In the genomic region with DNA sequence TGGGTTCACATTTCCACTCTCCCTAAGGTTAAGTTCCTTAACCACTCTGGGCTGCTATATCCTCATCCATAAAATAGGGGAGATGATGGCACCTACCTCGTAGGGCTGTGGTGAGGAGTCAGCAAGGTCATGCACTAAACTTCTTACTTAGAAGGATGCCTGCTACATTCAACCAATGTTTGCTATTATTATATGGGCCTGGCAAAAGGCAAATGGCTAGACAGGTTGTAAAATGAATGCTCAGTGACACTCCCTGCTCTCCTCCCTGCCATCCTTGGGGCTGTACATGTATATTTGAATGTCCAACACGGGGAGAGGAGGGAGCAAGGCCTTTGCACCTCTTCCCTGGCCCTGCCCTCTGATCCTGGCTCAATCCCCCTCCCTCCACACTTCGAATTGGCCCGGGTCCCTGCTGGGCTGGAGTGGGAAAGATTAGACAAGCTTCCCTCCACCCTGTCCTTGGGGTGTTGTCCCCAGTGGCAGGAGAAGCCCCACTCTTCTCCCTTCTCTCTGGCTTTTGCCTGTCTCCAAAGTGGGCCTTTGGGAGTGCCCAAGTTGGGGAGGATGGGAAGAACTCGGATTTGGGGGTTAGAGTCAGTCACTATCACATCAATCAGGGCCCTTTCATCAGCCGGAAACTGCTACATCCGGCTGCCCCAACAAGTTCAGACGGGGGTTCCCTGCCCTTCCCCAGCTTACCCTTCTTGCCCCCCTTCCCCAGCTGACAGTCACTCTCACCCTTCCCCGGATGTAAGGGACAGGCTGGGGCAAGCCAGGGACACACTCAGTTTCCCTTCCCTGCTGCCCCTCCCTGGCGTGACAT, we compare ENCODE assay signal across 8 cellular contexts. TPM values are rescaled to one million over a fixed set of nuclear protein-coding genes. Genes with fewer than 3 reads are reported as not detected.
DNase-seq lines count a peak whose midpoint lies in the region; ATAC-seq and FAIRE-seq lines count a peak whose summit lies in the region.

No MANE protein-coding gene starts in this region.

- FAIRE-seq in GM19239 (lab: Jason Lieb, UNC) (peak; percentile 69), small intestine (lab: Jason Lieb, UNC) (no peak)

- no peak overlapping the region for H3K4me3 ChIP-seq in small intestine (ENCODE audit: low read depth in 1 of 2, low read length in 2 of 2)

- H3K4me1 ChIP-seq in small intestine (ENCODE audit: control insufficient read depth in 2 of 2, insufficient read depth in 1 of 2, low read depth in 1 of 2, low read length in 1 of 2), result peaks cover 0 to 2% of the 10 kb centered on the region in 2 donors

- no peak overlapping the region for H3K27ac ChIP-seq in small intestine (ENCODE audit: low read depth in 1 of 2, low read length in 1 of 2)

- peak; percentile 33 for DNase-seq in GM19239 (ENCODE audit: insufficient read length, low spot score)
- peak; percentile 56 for DNase-seq in activated naive CD4-positive, alpha-beta T cell treated with Interleukin-2 at 50 U/mL for 16 hours
- DNase-seq in stimulated activated CD4-positive, alpha-beta T cell treated with anti-CD3 and anti-CD28 coated beads, Interleukin-2, amount 100 ng/mL, for 4 hours (ENCODE audit: low read depth), result peak; percentile 16
- no peak for DNase-seq in small intestine
- DNase-seq in NCI-H1417 treated with DMSO at 0.1 percent for 48 hours (lab: John Stamatoyannopoulos, UW), result no peak
- no peak for DNase-seq in UCSD-AML1 (lab: John Stamatoyannopoulos, UW; ENCODE audit: unreplicated experiment)
- no peak for DNase-seq in A172 (ENCODE audit: low spot score)

- no peaks in the 10 kb centered on the region for H3K36me3 ChIP-seq in small intestine (ENCODE audit: control insufficient read depth in 2 of 2, insufficient read depth in 2 of 2, low read length in 2 of 2)

- no peaks in the 10 kb centered on the region for H3K27me3 ChIP-seq in small intestine (ENCODE audit: control insufficient read depth in 2 of 2, insufficient read depth in 2 of 2, low read length in 2 of 2)

- 42 to 43% (median 43%) methylated on average over 10 of the region's 10 CpGs for WGBS in small intestine, 3 donors

- no peaks in the 10 kb centered on the region for H3K9me3 ChIP-seq in small intestine (ENCODE audit: control insufficient read depth, low read depth)

- ATAC-seq in HG03460 (IDR thresholded peaks at IDR 0.05; ENCODE audit: unreplicated experiment), result peak; percentile 79

RNA-seq across cellular contexts. Expression of a gene that starts 36.3 kb away (rescaled TPM):
- polyA plus RNA-seq in small intestine, result 100 to 1,000 TPM; 100 to 144 (median 107) TPM
- 29.0 and 35.2 TPM in 2 replicates for total RNA-seq in A172 (2014; rRNA removed; shearing (Covaris generic))

RNA-seq across cellular contexts. Expression of a gene that starts 46.1 kb away (rescaled TPM):
- polyA plus RNA-seq in small intestine, result 100 to 1,000 TPM in 1 of 3 donors, 10 to 100 TPM in 2; 63.7 to 107 (median 66.5) TPM
- 84.5 and 93.4 TPM in 2 replicates for total RNA-seq in A172 (2014; rRNA removed; shearing (Covaris generic))

Comparison
In these comparisons a context has a peak if more than half of its experiments do, and no peak if none do; other contexts are left out.
1. DNase-seq: peak in GM19239 (single experiment), activated naive CD4-positive, alpha-beta T cell treated with Interleukin-2 at 50 U/mL for 16 hours (single experiment) and stimulated activated CD4-positive, alpha-beta T cell treated with anti-CD3 and anti-CD28 coated beads, Interleukin-2, amount 100 ng/mL, for 4 hours (single experiment); none in small intestine (single experiment), NCI-H1417 treated with DMSO at 0.1 percent for 48 hours (single experiment), UCSD-AML1 (single experiment) and A172 (single experiment).